Comparison of ENCODE assay signal across 27 cellular contexts in the genomic region with DNA sequence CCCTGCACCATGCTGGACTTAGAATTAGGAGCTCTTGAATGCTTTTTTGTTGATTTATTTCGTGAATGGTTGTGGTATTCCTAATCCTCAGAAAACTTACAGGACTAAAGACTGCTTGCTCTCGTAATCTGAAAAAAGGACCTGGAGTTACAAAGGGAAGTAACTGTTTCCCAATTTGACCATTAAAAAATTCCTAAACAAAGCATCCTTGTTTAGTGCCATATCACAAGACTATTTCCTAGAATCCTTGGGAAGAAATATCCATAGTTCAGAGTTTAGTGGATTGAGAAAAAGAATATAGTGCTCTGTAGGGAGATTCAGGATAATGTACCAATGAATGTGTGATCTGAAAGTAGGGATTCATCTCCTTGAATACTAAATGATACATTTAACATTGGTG.
DNase-seq lines count a peak whose midpoint lies in the region; ATAC-seq, FAIRE-seq and TF ChIP-seq lines count a peak whose summit lies in the region.
"Had no signal": no experiment of that assay in that cellular context is flagged by ENCODE, and none has a peak within 500 bp of the region (broad histone marks: within the 10 kb centered on the region; RNA-seq: fewer than 3 reads in every experiment).

No MANE protein-coding gene starts in this region.

- no peak for ATAC-seq in T-helper 17 cell
- ATAC-seq: GM12878 had no signal

- in situ Hi-C loops in SK-MEL-5 (cut with HindIII; ENCODE audit: low pct_unique_long_range_greater_than_20kb, low sequenced_read_pairs), result no loop called here

- H3K9me3 ChIP-seq in T-helper 17 cell (ENCODE audit: control insufficient read depth, low read length, poor library complexity, severe bottlenecking), result no peaks in the 10 kb centered on the region
- H3K9me3 ChIP-seq: BE2C, BLaER1, Caco-2 had no signal

- H3K9me3 Mint-ChIP-seq in progenitor cell of endocrine pancreas (ENCODE audit: low read depth), result peaks cover 4% of the 10 kb centered on the region

- peak overlapping the region; percentile 62 for H3K27ac Mint-ChIP-seq in progenitor cell of endocrine pancreas
- H3K27ac Mint-ChIP-seq in T-helper 17 cell, result no peak overlapping the region
- H3K27ac Mint-ChIP-seq: CD14-positive monocyte; CD4-positive, alpha-beta memory T cell; CD4-positive, CD25-positive, alpha-beta regulatory T cell; CD8-positive, alpha-beta memory T cell had no signal

- TF ChIP-seq CTCF in progenitor cell of endocrine pancreas (IDR thresholded peaks at IDR 0.05; ENCODE audit: unreplicated experiment) (no peak), D721Med (IDR thresholded peaks at IDR 0.05; ENCODE audit: insufficient read depth, missing control alignments) (no peak)

- peaks cover 3% of the 10 kb centered on the region for H3K36me3 Mint-ChIP-seq in progenitor cell of endocrine pancreas (ENCODE audit: insufficient read depth)
- H3K36me3 Mint-ChIP-seq in T-helper 17 cell (ENCODE audit: low read depth), result no peaks in the 10 kb centered on the region
- H3K36me3 Mint-ChIP-seq: CD14-positive monocyte; CD4-positive, alpha-beta memory T cell; CD4-positive, CD25-positive, alpha-beta regulatory T cell; CD8-positive, alpha-beta memory T cell had no signal

- no peak overlapping the region for H3K4me3 Mint-ChIP-seq in progenitor cell of endocrine pancreas (ENCODE audit: low read depth)
- no peak overlapping the region for H3K4me3 Mint-ChIP-seq in T-helper 17 cell
- H3K4me3 Mint-ChIP-seq: CD14-positive monocyte; CD4-positive, alpha-beta memory T cell; CD4-positive, CD25-positive, alpha-beta regulatory T cell; CD8-positive, alpha-beta memory T cell had no signal

- H3K4me1 Mint-ChIP-seq in progenitor cell of endocrine pancreas (ENCODE audit: low read depth) (peaks cover 39% of the 10 kb centered on the region), T-helper 17 cell (no peaks in the 10 kb centered on the region)
- H3K4me1 Mint-ChIP-seq: CD4-positive, alpha-beta memory T cell; CD4-positive, CD25-positive, alpha-beta regulatory T cell; CD8-positive, alpha-beta memory T cell had no signal

- FAIRE-seq in D721Med (lab: Jason Lieb, UNC), result no peak
- FAIRE-seq: A204.1, GM12878, GM12892, GM18507 had no signal

- H3K27me3 Mint-ChIP-seq in progenitor cell of endocrine pancreas (no peaks in the 10 kb centered on the region), T-helper 17 cell (peaks cover 6% of the 10 kb centered on the region)

- peak; percentile 82 for DNase-seq in COLO829 (ENCODE audit: low spot score)
- peak; percentile 95 for DNase-seq in SK-MEL-5 (ENCODE audit: low read depth, low spot score)
- no peak for DNase-seq in progenitor cell of endocrine pancreas (ENCODE audit: low spot score, unreplicated experiment)
- no peak for DNase-seq in D721Med (ENCODE audit: insufficient read length, low spot score)
- DNase-seq in T-helper 17 cell, result no peak
- DNase-seq: 8988T; ACHN; BE2C; C1 segment of cervical spinal cord; Caco-2; Calu3; CD4-positive, alpha-beta memory T cell; CD4-positive, CD25-positive, alpha-beta regulatory T cell; CD8-positive, alpha-beta memory T cell; DMS 273 treated with DMSO at 0.1 percent for 48 hours; DMS153; DMS53; DMS79; DND-41; EL; GDM1 had no signal

Comparison
In these comparisons a context has a peak if more than half of its experiments do, and no peak if none do; other contexts are left out.
1. DNase-seq: peak in COLO829 (single experiment) and SK-MEL-5 (single experiment); none in progenitor cell of endocrine pancreas (single experiment), D721Med (single experiment) and T-helper 17 cell (0 of 3).